ENCODE assay signal across 8 cellular contexts in genomic region chr14:61456720-61457119, GRCh38.
DNase-seq lines count a peak whose midpoint lies in the region; ATAC-seq, FAIRE-seq and TF ChIP-seq lines count a peak whose summit lies in the region.

No MANE protein-coding gene starts in this region.

- peak; percentile 80 for ATAC-seq in GM21717 (IDR thresholded peaks at IDR 0.05; ENCODE audit: unreplicated experiment)

- no peak overlapping the region for H3K4me2 ChIP-seq in trophoblast cell (ENCODE audit: low read length)

- no peaks in the 10 kb centered on the region for H3K79me1 ChIP-seq in trophoblast cell (ENCODE audit: low read length)

- TF ChIP-seq CTCF in vagina (IDR thresholded peaks at IDR 0.05) = peak; percentile 69 to 83 (median 70)

- no peaks in the 10 kb centered on the region for H3K79me2 ChIP-seq in trophoblast cell (ENCODE audit: control insufficient read depth, insufficient read depth, low read length, poor library complexity)

- intact Hi-C loops in vagina (cut with DNase I) = loop anchor here (1.0 to 10.0 kb wide), 5 partner anchors 18 to 668 kb away; no protein-coding TSS in a partner anchor

- H3K4me1 ChIP-seq in trophoblast cell (ENCODE audit: control insufficient read depth in 1 of 2, insufficient read depth in 2 of 2, low read length in 2 of 2) (peaks cover 0 to 4% of the 10 kb centered on the region in 2 experiments), vagina (no peaks in the 10 kb centered on the region)

- H2AFZ ChIP-seq in trophoblast cell (ENCODE audit: insufficient read depth, low read length, poor library complexity) = no peak overlapping the region

- no peak overlapping the region for H4K91ac ChIP-seq in trophoblast cell (ENCODE audit: low read depth, low read length)

- no peak overlapping the region for H2BK12ac ChIP-seq in trophoblast cell (ENCODE audit: low read length)

- in situ Hi-C loops in SK-MEL-5 (cut with HindIII; ENCODE audit: low pct_unique_long_range_greater_than_20kb, low sequenced_read_pairs) = loop anchor here (25.0 kb wide), 1 partner anchor 281 kb away; no protein-coding TSS in a partner anchor

- no peak overlapping the region for H2BK120ac ChIP-seq in trophoblast cell (ENCODE audit: insufficient read depth, low read length, poor library complexity)

- H3K14ac ChIP-seq in trophoblast cell (ENCODE audit: low read length) = no peak overlapping the region

- H3K9ac ChIP-seq in trophoblast cell (ENCODE audit: low read length) = no peak overlapping the region

- no CpG with 5 or more reads among the region's 12 CpGs for WGBS in trophoblast cell (ENCODE audit: extremely low coverage, insufficient coverage, insufficient read length)

- H3K27ac ChIP-seq in trophoblast cell (ENCODE audit: low read depth, low read length) = no peak overlapping the region
- H3K27ac ChIP-seq in vagina = no peak overlapping the region

- no peak overlapping the region for H2BK5ac ChIP-seq in trophoblast cell (ENCODE audit: low read depth, low read length, poor library complexity)

- H4K8ac ChIP-seq in trophoblast cell (ENCODE audit: low read depth, low read length) = no peak overlapping the region

- H3K36me3 ChIP-seq in trophoblast cell (ENCODE audit: control insufficient read depth in 1 of 2, insufficient read depth in 2 of 2, low read length in 2 of 2) = peaks cover 42 to 44% of the 10 kb centered on the region in 2 experiments
- H3K36me3 ChIP-seq in vagina = peaks cover 0 to 19% of the 10 kb centered on the region in 2 donors

- H3K23ac ChIP-seq in trophoblast cell (ENCODE audit: low read length) = no peak overlapping the region

- H2AK5ac ChIP-seq in trophoblast cell (ENCODE audit: low read length) = no peak overlapping the region

- FAIRE-seq in frontal cortex (lab: Jason Lieb, UNC) = peak; percentile 49

- DNase-seq in DMS53 treated with DMSO at 0.1 percent for 48 hours (lab: John Stamatoyannopoulos, UW; ENCODE audit: unreplicated experiment) (peak; percentile 38), M059J (ENCODE audit: low read depth) (peak; percentile 72), SK-MEL-5 (ENCODE audit: low read depth, low spot score) (peak; percentile 83), frontal cortex (ENCODE audit: low spot score in 2 of 2) (peak in 1 of 2 donors; percentile 73), trophoblast cell (peak; percentile 59 to 93), vagina (ENCODE audit: extremely low spot score in 2 of 2) (no peak)
- peak; percentile 92 for DNase-seq in activated effector memory CD4-positive, alpha-beta T cell treated with anti-CD3 and anti-CD28 coated beads, Interleukin-2, amount 50 U/mL, for 16 hours

- H3K18ac ChIP-seq in trophoblast cell (ENCODE audit: low read length) = no peak overlapping the region

- no peak overlapping the region for H4K12ac ChIP-seq in trophoblast cell (ENCODE audit: low read depth, low read length)

- TF ChIP-seq POLR2A in vagina (IDR thresholded peaks at IDR 0.05) = no peak

- H3K4me3 ChIP-seq in trophoblast cell (ENCODE audit: low read depth, low read length) (no peak overlapping the region), vagina (no peak overlapping the region)

- H3K9me3 ChIP-seq in trophoblast cell (ENCODE audit: insufficient read depth, low read depth, low read length) = no peaks in the 10 kb centered on the region
- no peaks in the 10 kb centered on the region for H3K9me3 ChIP-seq in vagina

- no peak overlapping the region for H3K4ac ChIP-seq in trophoblast cell (ENCODE audit: low read depth, low read length)

- H3K27me3 ChIP-seq in trophoblast cell (ENCODE audit: insufficient read depth, low read length) = no peaks in the 10 kb centered on the region
- H3K27me3 ChIP-seq in vagina = no peaks in the 10 kb centered on the region

Comparison
In these comparisons a context has a peak if more than half of its experiments do, and no peak if none do; other contexts are left out.
1. DNase-seq: peak in DMS53 treated with DMSO at 0.1 percent for 48 hours (single experiment), M059J (single experiment), SK-MEL-5 (single experiment), activated effector memory CD4-positive, alpha-beta T cell treated with anti-CD3 and anti-CD28 coated beads, Interleukin-2, amount 50 U/mL, for 16 hours (single experiment) and trophoblast cell (2 of 2); none in vagina (0 of 2).